31 cellular contexts compared by ENCODE assay signal in genomic region chr6:43600595-43600994, GRCh38. TPM values are rescaled to one million over a fixed set of nuclear protein-coding genes. Genes with fewer than 3 reads are reported as not detected.
"Had no signal": no experiment of that assay in that cellular context is flagged by ENCODE, and none has a peak within 500 bp of the region (broad histone marks: within the 10 kb centered on the region; RNA-seq: fewer than 3 reads in every experiment).

No MANE protein-coding gene starts in this region.

- H3K4me1 Mint-ChIP-seq: activated B cell treated with CpG ODN at 0.5 μM for 24 hours; activated naive CD4-positive, alpha-beta T cell treated with anti-CD3 and anti-CD28 coated beads, Interleukin-2, amount 10 ng/mL, durations not matched to agents 7 days and 5 days; central memory CD8-positive, alpha-beta T cell; endodermal cell had no signal

- H3K27ac Mint-ChIP-seq: activated B cell treated with CpG ODN at 0.5 μM for 24 hours; activated CD8-positive, alpha-beta T cell treated with anti-CD3 and anti-CD28 coated beads for 36 hours; activated naive CD4-positive, alpha-beta T cell treated with anti-CD3 and anti-CD28 coated beads, Interleukin-2, amount 10 ng/mL, durations not matched to agents 7 days and 5 days; activated naive CD8-positive, alpha-beta T cell; activated T-helper 2 cell treated with anti-CD3 and anti-CD28 coated beads, Interferon-gamma antibody, Interleukin-2, Interleukin-4, amounts not matched to agents 10 μg/mL and 5 μg/mL and 100 μg/mL, durations not matched to agents 14 hours and 24 hours and 36 hours; dendritic cell treated with granulocyte-macrophage colony-stimulating factor and Interleukin-4, amounts not matched to agents 40 ng/mL and 50 ng/mL, for 4 days; endodermal cell had no signal

- H3K9me3 ChIP-seq: gastroesophageal sphincter had no signal

- ATAC-seq: activated CD4-positive, CD25-positive, alpha-beta regulatory T cell treated with anti-CD3 and anti-CD28 coated beads, Interleukin-2, amount 50 U/mL, for 24 hours; activated CD8-positive, alpha-beta T cell treated with anti-CD3 and anti-CD28 coated beads for 36 hours; activated T-cell treated with anti-CD3 and anti-CD28 coated beads, Interleukin-2, amount 50 U/mL, for 4 hours; esophagus mucosa; gastroesophageal sphincter had no signal

- H3K27me3 Mint-ChIP-seq: activated B cell treated with CpG ODN at 0.5 μM for 24 hours; activated CD8-positive, alpha-beta T cell treated with anti-CD3 and anti-CD28 coated beads for 36 hours; activated naive CD4-positive, alpha-beta T cell treated with anti-CD3 and anti-CD28 coated beads, Interleukin-2, amount 10 ng/mL, durations not matched to agents 7 days and 5 days; activated naive CD8-positive, alpha-beta T cell; central memory CD8-positive, alpha-beta T cell; dendritic cell treated with granulocyte-macrophage colony-stimulating factor and Interleukin-4, amounts not matched to agents 40 ng/mL and 50 ng/mL, for 4 days had no signal

- H3K9me3 Mint-ChIP-seq: activated B cell treated with CpG ODN at 0.5 μM for 24 hours; activated CD8-positive, alpha-beta T cell treated with anti-CD3 and anti-CD28 coated beads for 36 hours; activated naive CD4-positive, alpha-beta T cell treated with anti-CD3 and anti-CD28 coated beads, Interleukin-2, amount 10 ng/mL, durations not matched to agents 7 days and 5 days; activated T-cell treated with anti-CD3 and anti-CD28 coated beads, Interleukin-2, amount 50 U/mL, for 4 hours; activated T-helper 2 cell treated with anti-CD3 and anti-CD28 coated beads, Interferon-gamma antibody, Interleukin-2, Interleukin-4, amounts not matched to agents 10 μg/mL and 5 μg/mL and 100 μg/mL, durations not matched to agents 14 hours and 24 hours and 36 hours; central memory CD8-positive, alpha-beta T cell; dendritic cell treated with granulocyte-macrophage colony-stimulating factor and Interleukin-4, amounts not matched to agents 40 ng/mL and 50 ng/mL, for 4 days; endodermal cell had no signal

- H3K4me3 Mint-ChIP-seq: activated B cell treated with CpG ODN at 0.5 μM for 24 hours; activated CD8-positive, alpha-beta T cell treated with anti-CD3 and anti-CD28 coated beads for 36 hours; activated naive CD4-positive, alpha-beta T cell treated with anti-CD3 and anti-CD28 coated beads, Interleukin-2, amount 10 ng/mL, durations not matched to agents 7 days and 5 days; activated naive CD8-positive, alpha-beta T cell; activated T-cell treated with anti-CD3 and anti-CD28 coated beads, Interleukin-2, amount 50 U/mL, for 4 hours; central memory CD8-positive, alpha-beta T cell; dendritic cell treated with granulocyte-macrophage colony-stimulating factor and Interleukin-4, amounts not matched to agents 40 ng/mL and 50 ng/mL, for 4 days; endodermal cell had no signal

- H3K27me3 ChIP-seq: brain microvascular endothelial cell, dorsolateral prefrontal cortex, gastroesophageal sphincter had no signal

- DNase-seq: activated B cell treated with CpG ODN at 0.5 μM for 24 hours; activated CD4-positive, alpha-beta T cell treated with anti-CD3 and anti-CD28 coated beads for 48 hours; activated CD4-positive, alpha-beta T cell treated with anti-CD3 and anti-CD28 coated beads, Interleukin-2, amount 50 U/mL, for 1 hour; activated CD4-positive, alpha-beta T cell treated with anti-CD3 and anti-CD28 coated beads, Interleukin-2, amount 50 U/mL, for 48 hours; activated CD8-positive, alpha-beta memory T cell treated with anti-CD3 and anti-CD28 coated beads for 24 hours; activated CD8-positive, alpha-beta T cell treated with anti-CD3 and anti-CD28 coated beads for 36 hours; activated effector memory CD4-positive, alpha-beta T cell treated with anti-CD3 and anti-CD28 coated beads, Interleukin-2, amount 50 U/mL, for 16 hours; activated naive CD4-positive, alpha-beta T cell treated with anti-CD3 and anti-CD28 coated beads, Interleukin-2, amount 10 ng/mL, durations not matched to agents 7 days and 5 days; activated T-cell treated with anti-CD3 and anti-CD28 coated beads, Interleukin-2, amount 50 U/mL, for 4 hours; amniotic stem cell; anterior cingulate cortex; brain microvascular endothelial cell; dorsolateral prefrontal cortex; effector memory CD4-positive, alpha-beta T cell; endodermal cell; foreskin melanocyte; head of caudate nucleus; hippocampal formation; T-helper 1 cell; T1000; WERI-Rb-1 had no signal

- H3K27ac ChIP-seq: brain microvascular endothelial cell, coronary artery, dorsolateral prefrontal cortex, gastroesophageal sphincter, WERI-Rb-1 had no signal

- H3K4me3 ChIP-seq: coronary artery, dorsolateral prefrontal cortex, gastroesophageal sphincter had no signal

RNA-seq across cellular contexts. Expression of gene RSPH9, which starts 44.2 kb away (rescaled TPM):
- total RNA-seq: activated B cell treated with CpG ODN at 0.5 μM for 24 hours; activated T-cell treated with anti-CD3 and anti-CD28 coated beads, Interleukin-2, amount 50 U/mL, for 4 hours; activated T-helper 2 cell treated with anti-CD3 and anti-CD28 coated beads, Interferon-gamma antibody, Interleukin-2, Interleukin-4, amounts not matched to agents 10 μg/mL and 5 μg/mL and 100 μg/mL, durations not matched to agents 14 hours and 24 hours and 36 hours; epithelial cell of proximal tubule; esophagus mucosa; T-helper 2 cell treated with Interferon-gamma antibody and Interleukin-4, amounts not matched to agents 100 ng/mL and 5 ng/mL, for 36 hours had no signal
